Comparison of ENCODE assay signal across 8 cellular contexts in genomic region chr4:30718889-30719252, GRCh38. TPM values are rescaled to one million over a fixed set of nuclear protein-coding genes. Genes with fewer than 3 reads are reported as not detected.
DNase-seq lines count a peak whose midpoint lies in the region; ATAC-seq and TF ChIP-seq lines count a peak whose summit lies in the region.

No MANE protein-coding gene starts in this region.

- POLR2A ChIA-PET in PC-3 (lab: Charles Lee; ENCODE audit: unreplicated experiment): interaction anchor here (0.6 to 0.7 kb wide), 2 partner anchors 38 to 39 kb away, joined by 3 to 4 read pairs; no protein-coding TSS in a partner anchor

- peak; percentile 3; the same call in 1 of the 2 replicates for ATAC-seq in PC-3

- peak; percentile 1 for DNase-seq in ELF-1 (ENCODE audit: low read depth, low spot score)
- DNase-seq in PC-3: peak; percentile 33
- DNase-seq in esophagus squamous epithelium (lab: John Stamatoyannopoulos, UW): no peak
- DNase-seq in prostate gland (ENCODE audit: low spot score): no peak
- DNase-seq in NCI-H510A (lab: John Stamatoyannopoulos, UW): no peak
- no peak for DNase-seq in Ammon's horn (ENCODE audit: low spot score)
- no peak for DNase-seq in stimulated activated CD4-positive, alpha-beta T cell treated with anti-CD3 and anti-CD28 coated beads, Interleukin-4, amount 100 ng/mL, for 4 hours
- no peak for DNase-seq in middle frontal gyrus (ENCODE audit: extremely low spot score, low spot score)

- 0% methylated on average over 11 to 12 of the region's 12 CpGs for WGBS in esophagus squamous epithelium, 2 donors
- WGBS in prostate gland: 1% methylated on average over 12 of the region's 12 CpGs

- H4K20me1 ChIP-seq in PC-3 (ENCODE audit: low read length): no peaks in the 10 kb centered on the region

- intact Hi-C loops in PC-3 (cut with micrococcal nuclease): loop anchor here (5.0 to 10.0 kb wide), 7 partner anchors 143 to 1626 kb away; no protein-coding TSS in a partner anchor
- intact Hi-C loops in esophagus squamous epithelium (cut with DNase I): no loop called here
- intact Hi-C loops in prostate gland (cut with DNase I): loop anchor here (10.0 kb wide), 2 partner anchors 646 to 956 kb away; no protein-coding TSS in a partner anchor

- H3K79me2 ChIP-seq in PC-3 (ENCODE audit: low read length): no peaks in the 10 kb centered on the region

- TF ChIP-seq POLR2A in esophagus squamous epithelium (IDR thresholded peaks at IDR 0.05) (no peak), prostate gland (IDR thresholded peaks at IDR 0.05) (no peak)

- BruUV-seq in PC-3 (replicated peaks; lab: Mats Ljungman, UMichigan): no TSS peak

- H3K36me3 ChIP-seq in PC-3 (ENCODE audit: low read depth, low read length) (no peaks in the 10 kb centered on the region), esophagus squamous epithelium (no peaks in the 10 kb centered on the region), prostate gland (no peaks in the 10 kb centered on the region)

- H3F3A ChIP-seq in PC-3 (ENCODE audit: low read length, unreplicated experiment): no peaks in the 10 kb centered on the region

- H3K27me3 ChIP-seq in PC-3 (ENCODE audit: low read length): no peaks in the 10 kb centered on the region
- peaks cover 0 to 60% (median 0%) of the 10 kb centered on the region in 4 donors for H3K27me3 ChIP-seq in esophagus squamous epithelium
- no peaks in the 10 kb centered on the region for H3K27me3 ChIP-seq in prostate gland (replicated peaks; ENCODE audit: insufficient read depth)

- peak overlapping the region; percentile 79 for H3K4me3 ChIP-seq in PC-3 (ENCODE audit: low read length)
- H3K4me3 ChIP-seq in esophagus squamous epithelium: peak overlapping the region; percentile 60 to 79 (median 72)
- H3K4me3 ChIP-seq in prostate gland: peak overlapping the region; percentile 45 to 49

- H2AFZ ChIP-seq in PC-3 (ENCODE audit: low read length): peak overlapping the region; percentile 91

- TF ChIP-seq CTCF in PC-3 (conservative IDR thresholded peaks at IDR 0.05; ENCODE audit: low read depth, low read length): peak; percentile 50
- TF ChIP-seq CTCF in esophagus squamous epithelium (IDR thresholded peaks at IDR 0.05): peak in 4 of 6 experiments; percentile 23 to 46 (median 26)
- peak in 3 of 4 experiments; percentile 10 to 55 (median 35) for TF ChIP-seq CTCF in prostate gland (IDR thresholded peaks at IDR 0.05)

- no peak overlapping the region for H3K9ac ChIP-seq in PC-3 (ENCODE audit: low read length)

- H3K27ac ChIP-seq in PC-3 (ENCODE audit: low read length): no peak overlapping the region
- H3K27ac ChIP-seq in esophagus squamous epithelium: peak overlapping the region; percentile 72 to 89 (median 82)
- peak overlapping the region; percentile 51 to 73 for H3K27ac ChIP-seq in prostate gland

- no peaks in the 10 kb centered on the region for H3K9me2 ChIP-seq in PC-3 (replicated peaks; ENCODE audit: low read length)

- H3K4me1 ChIP-seq in PC-3 (ENCODE audit: insufficient read depth, low read length) (peaks cover 10% of the 10 kb centered on the region; the same call in 1 of the 2 replicates), esophagus squamous epithelium (peaks cover 0 to 74% (median 4%) of the 10 kb centered on the region in 3 donors), prostate gland (replicated peaks) (no peaks in the 10 kb centered on the region)

- no peaks in the 10 kb centered on the region for H3K9me3 ChIP-seq in PC-3 (ENCODE audit: low read length)
- no peaks in the 10 kb centered on the region for H3K9me3 ChIP-seq in esophagus squamous epithelium
- no peaks in the 10 kb centered on the region for H3K9me3 ChIP-seq in prostate gland

- H3K4me2 ChIP-seq in PC-3 (ENCODE audit: low read length): peak overlapping the region; percentile 93

- CTCF ChIA-PET in PC-3 (lab: Charles Lee): interaction anchor here (0.6 kb wide), 2 partner anchors 76 to 648 kb away, joined by 3 to 4 read pairs; no protein-coding TSS in a partner anchor

RNA-seq across cellular contexts. Expression of gene PCDH7, which starts 1.3 kb away (rescaled TPM):
- 1.8 and 1.9 TPM in 2 replicates for total RNA-seq in PC-3 (2014; rRNA removed)
- total RNA-seq in esophagus squamous epithelium: 10 to 100 TPM; 12.0 to 68.9 (median 17.9) TPM
- 10 to 100 TPM; 44.3 to 49.4 TPM for total RNA-seq in prostate gland

Comparison
In these comparisons a context has a peak if more than half of its experiments do, and no peak if none do; other contexts are left out.
1. DNase-seq: peak in ELF-1 (single experiment) and PC-3 (single experiment); none in esophagus squamous epithelium (single experiment), prostate gland (single experiment), NCI-H510A (single experiment), Ammon's horn (single experiment), stimulated activated CD4-positive, alpha-beta T cell treated with anti-CD3 and anti-CD28 coated beads, Interleukin-4, amount 100 ng/mL, for 4 hours (0 of 2) and middle frontal gyrus (single experiment).
2. Peak in every context shown above with its lines, with median percentiles within 50 percentile points of each other: H3K4me3 ChIP-seq and CTCF ChIP-seq.